ENCODE assay signal across 15 cellular contexts in genomic region chr4:85736576-85736975, GRCh38.
"Had no signal": no experiment of that assay in that cellular context is flagged by ENCODE, and none has a peak within 500 bp of the region (broad histone marks: within the 10 kb centered on the region; RNA-seq: fewer than 3 reads in every experiment).

No MANE protein-coding gene starts in this region.

- H3K27ac ChIP-seq: gastroesophageal sphincter, neural progenitor cell, ovary, transverse colon had no signal

- ATAC-seq: activated CD8-positive, alpha-beta memory T cell treated with anti-CD3 and anti-CD28 coated beads, Interleukin-2, amount 10 ng/mL, durations not matched to agents 7 days and 5 days; gastroesophageal sphincter; left colon; stimulated activated effector memory CD8-positive, alpha-beta T cell treated with anti-CD3 and anti-CD28 coated beads, Interleukin-12 subunit alpha, Interleukin-12 subunit beta, amount 100 ng/mL, for 72 hours had no signal

- H3K4me1 ChIP-seq: gastroesophageal sphincter, neural progenitor cell had no signal

- H3K4me3 Mint-ChIP-seq: activated CD4-positive, alpha-beta memory T cell treated with anti-CD3 and anti-CD28 coated beads for 36 hours; activated CD8-positive, alpha-beta memory T cell treated with anti-CD3 and anti-CD28 coated beads, Interleukin-2, amount 10 ng/mL, durations not matched to agents 7 days and 5 days; activated naive CD4-positive, alpha-beta T cell treated with anti-CD3 and anti-CD28 coated beads, Interleukin-2, amount 10 ng/mL, durations not matched to agents 7 days and 5 days; neural progenitor cell; stimulated activated effector memory CD8-positive, alpha-beta T cell treated with anti-CD3 and anti-CD28 coated beads, Interleukin-12 subunit alpha, Interleukin-12 subunit beta, amount 100 ng/mL, for 72 hours had no signal

- H3K27ac Mint-ChIP-seq: activated CD4-positive, alpha-beta memory T cell treated with anti-CD3 and anti-CD28 coated beads for 36 hours; activated CD8-positive, alpha-beta memory T cell treated with anti-CD3 and anti-CD28 coated beads, Interleukin-2, amount 10 ng/mL, durations not matched to agents 7 days and 5 days; activated naive CD4-positive, alpha-beta T cell treated with anti-CD3 and anti-CD28 coated beads, Interleukin-2, amount 10 ng/mL, durations not matched to agents 7 days and 5 days; neural progenitor cell; stimulated activated effector memory CD8-positive, alpha-beta T cell treated with anti-CD3 and anti-CD28 coated beads, Interleukin-12 subunit alpha, Interleukin-12 subunit beta, amount 100 ng/mL, for 72 hours had no signal

- DNase-seq: activated CD4-positive, alpha-beta memory T cell treated with anti-CD3 and anti-CD28 coated beads for 36 hours; activated CD4-positive, alpha-beta T cell treated with anti-CD3 and anti-CD28 coated beads for 1 hour; activated CD8-positive, alpha-beta memory T cell treated with anti-CD3 and anti-CD28 coated beads, Interleukin-2, amount 10 ng/mL, durations not matched to agents 7 days and 5 days; activated naive CD4-positive, alpha-beta T cell treated with anti-CD3 and anti-CD28 coated beads, Interleukin-2, amount 10 ng/mL, durations not matched to agents 7 days and 5 days; activated T-cell treated with anti-CD3 and anti-CD28 coated beads, Interleukin-2, amount 50 U/mL, for 1 hour; erythroblast; left colon; midbrain; ovary; T-helper 9 cell; transverse colon had no signal

- H3K27me3 ChIP-seq: gastroesophageal sphincter, neural progenitor cell, ovary, transverse colon had no signal

- H3K36me3 Mint-ChIP-seq: activated CD4-positive, alpha-beta memory T cell treated with anti-CD3 and anti-CD28 coated beads for 36 hours; activated CD8-positive, alpha-beta memory T cell treated with anti-CD3 and anti-CD28 coated beads, Interleukin-2, amount 10 ng/mL, durations not matched to agents 7 days and 5 days; activated naive CD4-positive, alpha-beta T cell treated with anti-CD3 and anti-CD28 coated beads, Interleukin-2, amount 10 ng/mL, durations not matched to agents 7 days and 5 days; neural progenitor cell; stimulated activated effector memory CD8-positive, alpha-beta T cell treated with anti-CD3 and anti-CD28 coated beads, Interleukin-12 subunit alpha, Interleukin-12 subunit beta, amount 100 ng/mL, for 72 hours had no signal

- H3K4me3 ChIP-seq: gastroesophageal sphincter, lung, neural progenitor cell, ovary, transverse colon had no signal

- H3K36me3 ChIP-seq: gastroesophageal sphincter, neural progenitor cell, ovary, transverse colon had no signal

- H3K27me3 Mint-ChIP-seq: activated CD4-positive, alpha-beta memory T cell treated with anti-CD3 and anti-CD28 coated beads for 36 hours; activated CD8-positive, alpha-beta memory T cell treated with anti-CD3 and anti-CD28 coated beads, Interleukin-2, amount 10 ng/mL, durations not matched to agents 7 days and 5 days; activated naive CD4-positive, alpha-beta T cell treated with anti-CD3 and anti-CD28 coated beads, Interleukin-2, amount 10 ng/mL, durations not matched to agents 7 days and 5 days had no signal

- H3K9me3 ChIP-seq: gastroesophageal sphincter, ovary, transverse colon had no signal

- H3K4me1 Mint-ChIP-seq: activated CD8-positive, alpha-beta memory T cell treated with anti-CD3 and anti-CD28 coated beads, Interleukin-2, amount 10 ng/mL, durations not matched to agents 7 days and 5 days; activated naive CD4-positive, alpha-beta T cell treated with anti-CD3 and anti-CD28 coated beads, Interleukin-2, amount 10 ng/mL, durations not matched to agents 7 days and 5 days; neural progenitor cell; stimulated activated effector memory CD8-positive, alpha-beta T cell treated with anti-CD3 and anti-CD28 coated beads, Interleukin-12 subunit alpha, Interleukin-12 subunit beta, amount 100 ng/mL, for 72 hours had no signal

- H3K9me3 Mint-ChIP-seq: activated CD4-positive, alpha-beta memory T cell treated with anti-CD3 and anti-CD28 coated beads for 36 hours; activated naive CD4-positive, alpha-beta T cell treated with anti-CD3 and anti-CD28 coated beads, Interleukin-2, amount 10 ng/mL, durations not matched to agents 7 days and 5 days; neural progenitor cell had no signal
